Comparison of ENCODE assay signal across 8 cellular contexts in the genomic region with DNA sequence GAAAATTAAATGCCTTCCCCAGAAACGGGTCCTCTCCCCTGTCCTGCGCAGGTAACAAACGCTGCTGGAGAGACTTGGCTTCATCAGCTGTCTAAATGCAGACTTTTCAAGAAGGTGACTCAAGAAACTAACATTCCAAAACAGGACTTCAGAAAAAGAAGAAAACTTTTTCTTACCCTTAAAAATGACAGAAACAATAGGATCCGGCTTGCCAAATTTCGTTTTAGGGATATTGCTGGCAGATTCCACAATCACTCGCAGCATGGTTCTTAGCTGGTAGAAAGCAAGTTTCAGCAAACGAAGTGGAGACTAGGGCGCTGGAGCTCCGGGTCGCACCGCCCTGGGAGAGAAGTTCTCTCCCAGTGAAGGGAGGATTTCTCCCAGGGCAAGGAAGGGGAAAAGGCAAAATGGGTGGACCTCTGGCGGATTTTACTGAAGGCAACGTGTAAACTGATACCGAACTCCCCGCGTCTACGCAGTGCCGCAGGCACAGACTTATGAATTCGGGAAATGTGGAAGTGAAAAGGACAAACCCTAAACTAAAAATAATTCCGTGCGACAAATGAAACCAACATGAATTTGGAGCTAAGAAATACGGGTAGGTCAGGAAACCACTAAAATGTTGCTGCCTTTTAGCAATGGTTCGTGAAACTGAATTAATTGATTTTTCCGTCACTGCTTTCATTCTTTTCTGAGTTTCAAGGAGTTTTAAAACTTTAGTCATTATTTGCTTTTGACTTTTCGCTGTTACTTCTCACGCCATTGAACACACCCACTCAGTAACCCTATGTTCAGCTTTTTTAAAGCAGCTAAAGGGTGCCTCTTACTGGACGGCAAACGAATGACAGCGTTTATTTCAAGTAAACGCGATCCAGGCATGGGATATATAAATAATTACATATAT.
A peak's percentile ranks its signal among the peaks of the same experiment; 100 is the strongest.
DNase-seq lines count a peak whose midpoint lies in the region; ATAC-seq and TF ChIP-seq lines count a peak whose summit lies in the region.

MYOF (minus strand) TSS at position 404 of the 904 bp plus-strand sequence; CDS start at position 264, 140 bp downstream.

- peak; percentile 66 for TF ChIP-seq CTCF in choroid plexus epithelial cell (conservative IDR thresholded peaks at IDR 0.05; ENCODE audit: low read depth, low read length)

- H3K4me3 ChIP-seq in choroid plexus epithelial cell (ENCODE audit: low read depth, low read length), result peak within 1 kb of the TSS; percentile 79

- ATAC-seq in HG02678 (IDR thresholded peaks at IDR 0.05; ENCODE audit: unreplicated experiment), result peak; percentile 75

- peak; percentile 5 to 59 for DNase-seq in NCI-H446 (lab: John Stamatoyannopoulos, UW)
- no peak for DNase-seq in NCI-H446 treated with DMSO at 0.1 percent for 48 hours (lab: John Stamatoyannopoulos, UW)
- DNase-seq in NCI-H1417 treated with DMSO at 0.1 percent for 48 hours (lab: John Stamatoyannopoulos, UW), result peak; percentile 26
- DNase-seq in UCSD-AML1 (lab: John Stamatoyannopoulos, UW; ENCODE audit: unreplicated experiment), result peak; percentile 51
- DNase-seq in choroid plexus epithelial cell (ENCODE audit: low read depth), result peak; percentile 95
- DNase-seq in islet precursor cell, result peak; percentile 85
- DNase-seq in smooth muscle cell of the brain vasculature (ENCODE audit: low read depth, low spot score), result peak; percentile 79
